In genomic region chr3:195989200-195989920, GRCh38 we compare ENCODE assay signal across 8 cellular contexts.
DNase-seq lines count a peak whose midpoint lies in the region; ATAC-seq, FAIRE-seq and TF ChIP-seq lines count a peak whose summit lies in the region.
"Not testable (repeated sequence)": the region's sequence is repeated elsewhere in the genome, so short reads cannot be mapped to it uniquely, and the experiment has no call there.

No MANE protein-coding gene starts in this region.

- H4K20me1 ChIP-seq in HepG2 (ENCODE audit: insufficient read depth, low read length) = not testable (repeated sequence)

- H3K36me3 ChIP-seq in ACC112 (ENCODE audit: insufficient read depth, low read length); MG63; effector memory CD4-positive, alpha-beta T cell (ENCODE audit: control insufficient read depth, insufficient read depth, low read length); HepG2 (replicated peaks in 1 of 2; ENCODE audit: control insufficient read depth in 1 of 2, insufficient read depth in 2 of 2, low read length in 2 of 2): not testable (repeated sequence)

- 0 out of 2 replicates have a peak overlapping the region, but pooled peaks have one; percentile 51 for H3K4me2 ChIP-seq in HepG2 (ENCODE audit: low read depth, low read length)

- H3K79me2 ChIP-seq in ACC112 (ENCODE audit: control insufficient read depth, insufficient read depth, low read length, unreplicated experiment) = peaks cover 18% of the 10 kb centered on the region
- H3K79me2 ChIP-seq in HepG2 (ENCODE audit: insufficient read depth, low read length) = not testable (repeated sequence)

- H3K36me3 Mint-ChIP-seq in activated T-cell treated with anti-CD3 and anti-CD28 coated beads, Interleukin-2, amount 50 U/mL, for 24 hours (ENCODE audit: low read depth) = not testable (repeated sequence)

- not testable (repeated sequence) for FAIRE-seq in HepG2 (lab: Jason Lieb, UNC)

- 0% methylated on average over 1 of the region's 46 CpGs for WGBS in HepG2 (ENCODE audit: low lambda C conversion rate)

- peak; percentile 50 for DNase-seq in MG63
- DNase-seq in activated T-cell treated with anti-CD3 and anti-CD28 coated beads, Interleukin-2, amount 50 U/mL, for 24 hours = peak; percentile 57
- DNase-seq in effector memory CD4-positive, alpha-beta T cell = peak in 2 of 3 donors; percentile 9 to 19
- not testable (repeated sequence) for DNase-seq in HepG2 (ENCODE audit: low spot score); skeletal muscle cell (ENCODE audit: low read depth)

- H2AFZ ChIP-seq in ACC112 (ENCODE audit: low read length, unreplicated experiment); HepG2 (ENCODE audit: low read length): not testable (repeated sequence)

- not testable (repeated sequence) for H3K9me3 Mint-ChIP-seq in activated T-cell treated with anti-CD3 and anti-CD28 coated beads, Interleukin-2, amount 50 U/mL, for 24 hours

- POLR2A ChIA-PET in HepG2 (lab: Yijun Ruan, JAX) = not testable (repeated sequence)

- H3K27me3 ChIP-seq in ACC112 (ENCODE audit: insufficient read depth, low read length); MG63; effector memory CD4-positive, alpha-beta T cell (replicated peaks; ENCODE audit: control insufficient read depth, insufficient read depth, low read length, poor library complexity, severe bottlenecking); HepG2 (ENCODE audit: control insufficient read depth in 1 of 2, insufficient read depth in 2 of 2, low read length in 2 of 2): not testable (repeated sequence)

- not testable (repeated sequence) for H3K27ac Mint-ChIP-seq in activated T-cell treated with anti-CD3 and anti-CD28 coated beads, Interleukin-2, amount 50 U/mL, for 24 hours

- ATAC-seq in GM19035 (IDR thresholded peaks at IDR 0.05; ENCODE audit: unreplicated experiment) (peak; percentile 50), HG02884 (IDR thresholded peaks at IDR 0.05; ENCODE audit: unreplicated experiment) (peak; percentile 41), HepG2 (peak; percentile 78)

- not testable (repeated sequence) for H3K9me3 ChIP-seq in MG63; effector memory CD4-positive, alpha-beta T cell (ENCODE audit: control insufficient read depth, low read length); HepG2 (ENCODE audit: low read length)

- CTCF ChIA-PET in HepG2 (lab: Yijun Ruan, JAX; ENCODE audit: low intra/inter-chr PET ratio, low total read pairs) = not testable (repeated sequence)

- not testable (repeated sequence) for TF ChIP-seq CTCF in HepG2 (CRISPR knock-in tag; IDR thresholded peaks at IDR 0.05)

- in situ Hi-C loops in HepG2 (cut with HindIII; ENCODE audit: extremely low pct_ligation_motif_present, low pct_unique_long_range_greater_than_20kb) = not testable (repeated sequence)

- H3K4me3 ChIP-seq in ACC112 (ENCODE audit: low read depth, low read length) (peak overlapping the region; percentile 80), MG63 (peak overlapping the region; percentile 33), HepG2 (replicated peaks in 1 of 3; ENCODE audit: insufficient read depth in 1 of 3, low read depth in 2 of 3, low read length in 3 of 3) (peak overlapping the region; percentile 34 to 72 (median 71); a peak in 5 of 6 replicates), skeletal muscle cell (ENCODE audit: low read depth, low read length) (peak overlapping the region; percentile 54)
- H3K4me3 ChIP-seq in effector memory CD4-positive, alpha-beta T cell (ENCODE audit: insufficient read depth, low read depth, low read length, poor library complexity, severe bottlenecking) = peak overlapping the region; percentile 91

- TSS peak; percentile 75 for BruUV-seq in HepG2 (replicated peaks; lab: Mats Ljungman, UMichigan)

- not testable (repeated sequence) for H3K4me1 Mint-ChIP-seq in activated T-cell treated with anti-CD3 and anti-CD28 coated beads, Interleukin-2, amount 50 U/mL, for 24 hours (ENCODE audit: low read depth)

- not testable (repeated sequence) for TF ChIP-seq POLR2A in HepG2 (IDR thresholded peaks at IDR 0.05; ENCODE audit: insufficient read depth in 1 of 2, low read depth in 2 of 2, low read length in 2 of 2)

- H3K27me3 Mint-ChIP-seq in activated T-cell treated with anti-CD3 and anti-CD28 coated beads, Interleukin-2, amount 50 U/mL, for 24 hours = not testable (repeated sequence)

- not testable (repeated sequence) for H3K27ac ChIP-seq in ACC112 (ENCODE audit: low read depth, low read length); effector memory CD4-positive, alpha-beta T cell (ENCODE audit: insufficient read depth, low read length, poor library complexity, severe bottlenecking); HepG2 (ENCODE audit: extremely low read length, insufficient read depth, low read length)

- H3K4me1 ChIP-seq in ACC112 (ENCODE audit: control insufficient read depth, insufficient read depth, low read length, unreplicated experiment); effector memory CD4-positive, alpha-beta T cell (ENCODE audit: control insufficient read depth, insufficient read depth, low read length, poor library complexity, severe bottlenecking); HepG2 (ENCODE audit: insufficient read depth, low read length): not testable (repeated sequence)

- H3K4me3 Mint-ChIP-seq in activated T-cell treated with anti-CD3 and anti-CD28 coated beads, Interleukin-2, amount 50 U/mL, for 24 hours = peak overlapping the region; percentile 60

- not testable (repeated sequence) for TF ChIP-seq RAD21 in HepG2 (CRISPR knock-in tag; IDR thresholded peaks at IDR 0.05)

- not testable (repeated sequence) for TF ChIP-seq EP300 in HepG2 (IDR thresholded peaks at IDR 0.05; ENCODE audit: low read depth in 2 of 2, low read length in 2 of 2); HepG2 (CRISPR knock-in tag; IDR thresholded peaks at IDR 0.05; ENCODE audit: borderline replicate concordance)

- intact Hi-C loops in HepG2 (cut with micrococcal nuclease; ENCODE audit: unreplicated experiment) = not testable (repeated sequence)

- H3K9ac ChIP-seq in HepG2 (ENCODE audit: insufficient read depth, low read depth, low read length) = peak overlapping the region; percentile 65

TF ChIP-seq in HepG2, 621 proteins besides CTCF, POLR2A, EP300 and RAD21:
- TF ChIP-seq ZNF777 (CRISPR knock-in tag; IDR thresholded peaks at IDR 0.05) (peak; percentile 33; the same call in 1 of the 2 replicates), NR2C2 (CRISPR knock-in tag; IDR thresholded peaks at IDR 0.05; ENCODE audit: borderline replicate concordance) (0 out of 2 replicates have a peak, but pooled peaks have one; percentile 5), MAZ (CRISPR knock-in tag; IDR thresholded peaks at IDR 0.05; ENCODE audit: low read depth) (0 out of 2 replicates have a peak, but pooled peaks have one; percentile 11)
- TF ChIP-seq MAZ (IDR thresholded peaks at IDR 0.05; ENCODE audit: borderline replicate concordance, low read depth, low read length) = not testable (repeated sequence)
TF ChIP-seq in HepG2: peak in this region for 3; not testable (repeated sequence) for 618.

Comparison
In these comparisons a context has a peak if more than half of its experiments do, and no peak if none do; other contexts are left out.
1. H3K4me3 ChIP-seq: peak in every context shown above with its lines; median percentile 91 in effector memory CD4-positive, alpha-beta T cell; 80 in ACC112; 71 in HepG2; 54 in skeletal muscle cell; 33 in MG63.